In genomic region chr2:189204322-189204941, GRCh38 we compare ENCODE assay signal across 13 cellular contexts. TPM values are rescaled to one million over a fixed set of nuclear protein-coding genes. Genes with fewer than 3 reads are reported as not detected.
A peak's percentile ranks its signal among the peaks of the same experiment; 100 is the strongest.
DNase-seq lines count a peak whose midpoint lies in the region; ATAC-seq, FAIRE-seq and TF ChIP-seq lines count a peak whose summit lies in the region.
"Had no signal": no experiment of that assay in that cellular context is flagged by ENCODE, and none has a peak within 500 bp of the region (broad histone marks: within the 10 kb centered on the region; RNA-seq: fewer than 3 reads in every experiment).

No MANE protein-coding gene starts in this region.

- peak overlapping the region in 1 of 2 experiments; percentile 73; a peak in 3 of 4 replicates for H3K9ac ChIP-seq in K562 (ENCODE audit: insufficient read depth in 1 of 2, low read depth in 2 of 2, low read length in 2 of 2)

- FAIRE-seq in K562 (lab: Jason Lieb, UNC): no peak

- H3K27me3 Mint-ChIP-seq in Calu3 (ENCODE audit: unreplicated experiment): no peaks in the 10 kb centered on the region
- peaks cover 2% of the 10 kb centered on the region for H3K27me3 Mint-ChIP-seq in activated T-helper 2 cell treated with anti-CD3 and anti-CD28 coated beads, Interferon-gamma antibody, Interleukin-2, Interleukin-4, amounts not matched to agents 10 μg/mL and 5 μg/mL and 100 μg/mL, durations not matched to agents 14 hours and 24 hours and 36 hours (ENCODE audit: low read depth)

- H3K36me3 Mint-ChIP-seq in Calu3 (ENCODE audit: insufficient read depth, unreplicated experiment): peaks cover 3% of the 10 kb centered on the region
- H3K36me3 Mint-ChIP-seq in activated T-helper 2 cell treated with anti-CD3 and anti-CD28 coated beads, Interferon-gamma antibody, Interleukin-2, Interleukin-4, amounts not matched to agents 10 μg/mL and 5 μg/mL and 100 μg/mL, durations not matched to agents 14 hours and 24 hours and 36 hours (ENCODE audit: low read depth): no peaks in the 10 kb centered on the region
- H3K36me3 Mint-ChIP-seq: natural killer cell had no signal

- TF ChIP-seq POLR2A in K562 (conservative IDR thresholded peaks at IDR 0.05): no peak

- peaks cover 4 to 9% of the 10 kb centered on the region in 2 experiments for H3K4me1 ChIP-seq in K562 (replicated peaks in 1 of 2; ENCODE audit: control insufficient read depth in 2 of 2, insufficient read depth in 2 of 2, low read length in 2 of 2)
- H3K4me1 ChIP-seq: colonic mucosa, Peyer's patch had no signal

- no peak for TF ChIP-seq CTCF in Calu3 (IDR thresholded peaks at IDR 0.05; ENCODE audit: unreplicated experiment)
- no peak for TF ChIP-seq CTCF in K562 (IDR thresholded peaks at IDR 0.05 in 2 of 3, conservative IDR thresholded peaks at IDR 0.05 in 1 of 3; ENCODE audit: insufficient read depth in 2 of 3, low read depth in 1 of 3, low read length in 3 of 3)

- no TSS peak for BruUV-seq in Calu3 (replicated peaks; lab: Mats Ljungman, UMichigan)
- BruUV-seq in K562 (replicated peaks; lab: Mats Ljungman, UMichigan): no TSS peak

- H4K20me1 ChIP-seq in K562 (replicated peaks; ENCODE audit: control insufficient read depth, insufficient read depth, low read length): no peaks in the 10 kb centered on the region

- 7% methylated on average over 3 of the region's 3 CpGs for WGBS in K562 (ENCODE audit: insufficient coverage, low coverage, missing lambda C conversion rate)

- DNase-seq in Calu3 (no peak), M059J (ENCODE audit: low read depth) (peak; percentile 40), K562 (ENCODE audit: extremely low read depth in 1 of 4, low spot score in 3 of 4) (peak in 1 of 4 experiments; percentile 8), non-pigmented ciliary epithelial cell (ENCODE audit: low read depth) (peak; percentile 54), T-helper 1 cell (no peak), cerebellar nuclear complex (lab: John Stamatoyannopoulos, UW) (no peak)
- DNase-seq in activated T-helper 2 cell treated with anti-CD3 and anti-CD28 coated beads, Interferon-gamma antibody, Interleukin-2, Interleukin-4, amounts not matched to agents 10 μg/mL and 5 μg/mL and 100 μg/mL, durations not matched to agents 14 hours and 24 hours and 36 hours (ENCODE audit: low spot score): no peak
- DNase-seq: colonic mucosa, DMS 273 treated with DMSO at 0.1 percent for 48 hours, natural killer cell, NCI-H1092 treated with DMSO at 0.1 percent for 48 hours, Peyer's patch had no signal

- H3K4me2 ChIP-seq in K562 (ENCODE audit: insufficient read depth, low read length): peak overlapping the region; percentile 64

- peaks cover 44% of the 10 kb centered on the region for H3K4me1 Mint-ChIP-seq in Calu3 (ENCODE audit: low read depth, unreplicated experiment)
- peaks cover 12% of the 10 kb centered on the region for H3K4me1 Mint-ChIP-seq in activated T-helper 2 cell treated with anti-CD3 and anti-CD28 coated beads, Interferon-gamma antibody, Interleukin-2, Interleukin-4, amounts not matched to agents 10 μg/mL and 5 μg/mL and 100 μg/mL, durations not matched to agents 14 hours and 24 hours and 36 hours (ENCODE audit: low read depth)
- H3K4me1 Mint-ChIP-seq: natural killer cell had no signal

- in situ Hi-C loops in K562 (cut with MboI): no loop called here

- H2AFZ ChIP-seq in K562 (ENCODE audit: low read depth, low read length): peak overlapping the region; percentile 84

- H3K9me3 Mint-ChIP-seq in Calu3 (ENCODE audit: low read depth, unreplicated experiment): no peaks in the 10 kb centered on the region
- no peaks in the 10 kb centered on the region for H3K9me3 Mint-ChIP-seq in activated T-helper 2 cell treated with anti-CD3 and anti-CD28 coated beads, Interferon-gamma antibody, Interleukin-2, Interleukin-4, amounts not matched to agents 10 μg/mL and 5 μg/mL and 100 μg/mL, durations not matched to agents 14 hours and 24 hours and 36 hours

- H3K27ac ChIP-seq in K562 (ENCODE audit: extremely low read depth, low read depth, low read length): peak overlapping the region; percentile 68; the same call in 2 of the 3 replicates
- H3K27ac ChIP-seq: colonic mucosa, Peyer's patch had no signal

- no peak for TF ChIP-seq RAD21 in K562 (CRISPR knock-in tag; conservative IDR thresholded peaks at IDR 0.05 in 1 of 2, IDR thresholded peaks at IDR 0.05 in 1 of 2)

- ATAC-seq in K562: peak; percentile 58
- ATAC-seq in GM18861 (IDR thresholded peaks at IDR 0.05; ENCODE audit: unreplicated experiment): no peak
- ATAC-seq: natural killer cell had no signal

- H3K4me3 ChIP-seq in K562: 0 out of 2 replicates have a peak overlapping the region, but pooled peaks have one; percentile 22
- H3K4me3 ChIP-seq: colonic mucosa, Peyer's patch had no signal

- H3K27me3 ChIP-seq in K562 (ENCODE audit: control insufficient read depth in 2 of 2, insufficient read depth in 2 of 2, low read length in 2 of 2): no peaks in the 10 kb centered on the region
- H3K27me3 ChIP-seq: colonic mucosa, Peyer's patch had no signal

- no peaks in the 10 kb centered on the region for H3K9me3 ChIP-seq in K562 (replicated peaks; ENCODE audit: control insufficient read depth, insufficient read depth, low read depth, low read length)
- H3K9me3 ChIP-seq: colonic mucosa, Peyer's patch had no signal

- no peaks in the 10 kb centered on the region for H3K36me3 ChIP-seq in K562 (ENCODE audit: control insufficient read depth, insufficient read depth, low read length)
- H3K36me3 ChIP-seq: colonic mucosa, Peyer's patch had no signal

- intact Hi-C loops in Calu3 (cut with micrococcal nuclease; ENCODE audit: unreplicated experiment): no loop called here
- intact Hi-C loops in K562 (cut with micrococcal nuclease): no loop called here
- intact Hi-C loops in activated T-helper 2 cell treated with anti-CD3 and anti-CD28 coated beads, Interferon-gamma antibody, Interleukin-2, Interleukin-4, amounts not matched to agents 10 μg/mL and 5 μg/mL and 100 μg/mL, durations not matched to agents 14 hours and 24 hours and 36 hours (cut with micrococcal nuclease): no loop called here

- no peaks in the 10 kb centered on the region for H3K79me2 ChIP-seq in K562 (ENCODE audit: control insufficient read depth, insufficient read depth, low read length)

- no peak for TF ChIP-seq EP300 in K562 (IDR thresholded peaks at IDR 0.05; ENCODE audit: low read length)

- POLR2A ChIA-PET in K562 (lab: Yijun Ruan, JAX): no interaction called here

- CTCF ChIA-PET in Calu3 (lab: Charles Lee): no interaction called here
- CTCF ChIA-PET in K562 (lab: Yijun Ruan, JAX; ENCODE audit: low intra/inter-chr PET ratio): no interaction called here

- H3K27ac Mint-ChIP-seq in Calu3 (ENCODE audit: unreplicated experiment): peak overlapping the region; percentile 32
- H3K27ac Mint-ChIP-seq in activated T-helper 2 cell treated with anti-CD3 and anti-CD28 coated beads, Interferon-gamma antibody, Interleukin-2, Interleukin-4, amounts not matched to agents 10 μg/mL and 5 μg/mL and 100 μg/mL, durations not matched to agents 14 hours and 24 hours and 36 hours: no peak overlapping the region
- H3K27ac Mint-ChIP-seq: natural killer cell had no signal

- H3K9me1 ChIP-seq in K562 (ENCODE audit: control insufficient read depth, insufficient read depth, low read length): no peaks in the 10 kb centered on the region

- H3K4me3 Mint-ChIP-seq in Calu3 (ENCODE audit: low read depth, unreplicated experiment): peak overlapping the region; percentile 12
- H3K4me3 Mint-ChIP-seq in activated T-helper 2 cell treated with anti-CD3 and anti-CD28 coated beads, Interferon-gamma antibody, Interleukin-2, Interleukin-4, amounts not matched to agents 10 μg/mL and 5 μg/mL and 100 μg/mL, durations not matched to agents 14 hours and 24 hours and 36 hours (ENCODE audit: low read depth): no peak overlapping the region
- H3K4me3 Mint-ChIP-seq: natural killer cell had no signal

TF ChIP-seq in K562, 482 proteins besides CTCF, POLR2A, EP300 and RAD21 (continues in another document):
- TF ChIP-seq ZSCAN29 (IDR thresholded peaks at IDR 0.05) (no peak), C11orf30 (IDR thresholded peaks at IDR 0.05; ENCODE audit: low read depth) (peak; percentile 67), ARID3A (IDR thresholded peaks at IDR 0.05; ENCODE audit: borderline replicate concordance, low read depth, low read length) (0 out of 2 replicates have a peak, but pooled peaks have one; percentile 33)

RNA-seq across cellular contexts. Expression of gene COL5A2, which starts 24.9 kb away (rescaled TPM):
- total RNA-seq in Calu3 (2022) (0.56 and 1.1 TPM in 2 replicates), K562 (2014; rRNA removed) (0.20 and 0.54 TPM in 2 replicates), K562 (2014; rRNA removed; fragmentation: Illumina TruSeq; extraction: Trizol) (0.26 and 0.44 TPM in 2 replicates), K562 (2015; rRNA removed; fragmentation: Illumina TruSeq; extraction: Trizol) (0.26 and 0.29 TPM in 2 replicates), K562 (2021) (0.42 and 0.45 TPM in 2 replicates)
- total RNA-seq in M059J (2014; rRNA removed; shearing (Covaris generic)): 131 and 221 TPM in 2 replicates
- 0.60 and 0.62 TPM in 2 replicates for total RNA-seq in K562 (2011; cell fraction: chromatin; rRNA removed; ENCODE audit: low replicate concordance)
- 0.13 TPM in 1 of 2 replicates, not detected in the other for total RNA-seq in K562 (2011; cell fraction: nucleolus; rRNA removed)
- total RNA-seq in K562 (2011; cell fraction: nucleoplasm; rRNA removed): 0.07 and 1.1 TPM in 2 replicates
- polyA plus RNA-seq in K562 (2011; rRNA removed) (0.18 and 0.19 TPM in 2 replicates), K562 (2014; fragmentation: Illumina TruSeq; extraction: Trizol) (0.17 and 0.19 TPM in 2 replicates), K562 (2014; fragmentation: Nextera tagmentation; extraction: Ambion mirVana) (under 1 TPM; 0.01 to 0.03 TPM), K562 (2014; rRNA removed) (0.03 and 0.07 TPM in 2 replicates)
- 0.06 and 0.27 TPM in 2 replicates for polyA plus RNA-seq in K562 (2011; cell fraction: cytosol; rRNA removed)
- 0.48 and 0.57 TPM in 2 replicates for polyA plus RNA-seq in K562 (2011; cell fraction: nucleus; rRNA removed)
- polyA plus RNA-seq in K562 (2012): 0.10 and 0.11 TPM in 2 replicates
- polyA minus RNA-seq in K562 (2011; rRNA and poly(A)+ RNA removed): 0.53 and 0.57 TPM in 2 replicates
- not detected in 2 replicates for polyA minus RNA-seq in K562 (2011; cell fraction: cytosol; rRNA and poly(A)+ RNA removed)
- polyA minus RNA-seq in K562 (2011; cell fraction: nucleus; rRNA and poly(A)+ RNA removed): 0.27 and 0.44 TPM in 2 replicates
- 0.05 and 0.23 TPM in 2 replicates for total RNA-seq in activated T-helper 2 cell treated with anti-CD3 and anti-CD28 coated beads, Interferon-gamma antibody, Interleukin-2, Interleukin-4, amounts not matched to agents 10 μg/mL and 5 μg/mL and 100 μg/mL, durations not matched to agents 14 hours and 24 hours and 36 hours

Comparison
In these comparisons a context has a peak if more than half of its experiments do, and no peak if none do; other contexts are left out.
1. DNase-seq: peak in M059J (single experiment) and non-pigmented ciliary epithelial cell (single experiment); none in Calu3 (single experiment), T-helper 1 cell (0 of 5), activated T-helper 2 cell treated with anti-CD3 and anti-CD28 coated beads, Interferon-gamma antibody, Interleukin-2, Interleukin-4, amounts not matched to agents 10 μg/mL and 5 μg/mL and 100 μg/mL, durations not matched to agents 14 hours and 24 hours and 36 hours (single experiment) and cerebellar nuclear complex (0 of 2).
2. RNA of gene COL5A2, which starts 24.9 kb away (total RNA-seq): 131 to 221 TPM in M059J; 0.56 to 1.1 TPM in Calu3, 0.07 to 1.1 TPM in K562 and 0.05 to 0.23 TPM in activated T-helper 2 cell treated with anti-CD3 and anti-CD28 coated beads, Interferon-gamma antibody, Interleukin-2, Interleukin-4, amounts not matched to agents 10 μg/mL and 5 μg/mL and 100 μg/mL, durations not matched to agents 14 hours and 24 hours and 36 hours; every median in the first group is over 10 times any median in the second.